In genomic region chr2:199911877-199912161, GRCh38 we compare ENCODE assay signal across 8 cellular contexts. TPM values are rescaled to one million over a fixed set of nuclear protein-coding genes. Genes with fewer than 3 reads are reported as not detected.
DNase-seq lines count a peak whose midpoint lies in the region; TF ChIP-seq lines count a peak whose summit lies in the region.

No MANE protein-coding gene starts in this region.

- TF ChIP-seq CTCF in right atrium auricular region (IDR thresholded peaks at IDR 0.05): no peak

- H3K4me1 ChIP-seq in right atrium auricular region: peaks cover 0 to 26% of the 10 kb centered on the region in 2 donors

- peaks cover 30% of the 10 kb centered on the region for H3K4me1 Mint-ChIP-seq in activated CD4-positive, alpha-beta memory T cell treated with anti-CD3 and anti-CD28 coated beads for 36 hours (ENCODE audit: low read depth)

- intact Hi-C loops in activated CD4-positive, alpha-beta memory T cell treated with anti-CD3 and anti-CD28 coated beads for 36 hours (cut with micrococcal nuclease): loop anchor here (1.0 to 2.0 kb wide), 4 partner anchors 17 to 1539 kb away; partner anchors contain the start of genes FTCDNL1, MAIP1, STRADB and TRAK2

- no peak for DNase-seq in H7
- no peak for DNase-seq in activated CD4-positive, alpha-beta memory T cell treated with anti-CD3 and anti-CD28 coated beads for 36 hours
- no peak for DNase-seq in right atrium auricular region (ENCODE audit: low spot score)
- DNase-seq in NCI-H146 (lab: John Stamatoyannopoulos, UW): no peak
- DNase-seq in kidney tubule cell (ENCODE audit: low spot score): no peak
- no peak for DNase-seq in NCI-H2081 treated with DMSO at 0.1 percent for 48 hours (lab: John Stamatoyannopoulos, UW)
- no peak for DNase-seq in NOMO-1 (lab: John Stamatoyannopoulos, UW; ENCODE audit: unreplicated experiment in 2 of 2)

- peaks cover 22% of the 10 kb centered on the region for H3K36me3 Mint-ChIP-seq in activated CD4-positive, alpha-beta memory T cell treated with anti-CD3 and anti-CD28 coated beads for 36 hours

- H3K27me3 Mint-ChIP-seq in activated CD4-positive, alpha-beta memory T cell treated with anti-CD3 and anti-CD28 coated beads for 36 hours: no peaks in the 10 kb centered on the region

- H3K27ac ChIP-seq in right atrium auricular region (peak overlapping the region; percentile 98 to 99), skin epidermis (peak overlapping the region; percentile 81 to 99 (median 94))

- H3K4me3 ChIP-seq in H7 (ENCODE audit: insufficient read depth, low read depth, low read length) (peak overlapping the region; percentile 97), right atrium auricular region (peak overlapping the region; percentile 92 to 96), skin epidermis (peak overlapping the region; percentile 68 to 99 (median 81))

- CTCF ChIA-PET in activated CD4-positive, alpha-beta memory T cell treated with anti-CD3 and anti-CD28 coated beads for 36 hours (lab: Charles Lee): no interaction called here

- peak overlapping the region; percentile 77 for H3K27ac Mint-ChIP-seq in activated CD4-positive, alpha-beta memory T cell treated with anti-CD3 and anti-CD28 coated beads for 36 hours

- no peaks in the 10 kb centered on the region for H3K9me3 ChIP-seq in right atrium auricular region

- H3K36me3 ChIP-seq in H7 (replicated peaks; ENCODE audit: control insufficient read depth, insufficient read depth, low read length) (peaks cover 10% of the 10 kb centered on the region), right atrium auricular region (peaks cover 3% of the 10 kb centered on the region)

- POLR2A ChIA-PET in activated CD4-positive, alpha-beta memory T cell treated with anti-CD3 and anti-CD28 coated beads for 36 hours (lab: Charles Lee): no interaction called here

- peak overlapping the region; percentile 88 for H3K4me3 Mint-ChIP-seq in activated CD4-positive, alpha-beta memory T cell treated with anti-CD3 and anti-CD28 coated beads for 36 hours

- no peaks in the 10 kb centered on the region for H3K27me3 ChIP-seq in H7 (ENCODE audit: control insufficient read depth, insufficient read depth, low read length)
- no peaks in the 10 kb centered on the region for H3K27me3 ChIP-seq in right atrium auricular region

- peaks cover 7% of the 10 kb centered on the region for H3K9me3 Mint-ChIP-seq in activated CD4-positive, alpha-beta memory T cell treated with anti-CD3 and anti-CD28 coated beads for 36 hours

RNA-seq across cellular contexts. Expression of gene C2orf69, which starts 0.7 kb away (rescaled TPM):
- 20.2 and 21.6 TPM in 2 replicates for total RNA-seq in H7 (2014; rRNA removed; shearing (Covaris generic))
- total RNA-seq in activated CD4-positive, alpha-beta memory T cell treated with anti-CD3 and anti-CD28 coated beads for 36 hours: 10 to 100 TPM; 17.9 to 18.9 TPM
- 1 to 10 TPM; 8.0 to 9.5 TPM for total RNA-seq in right atrium auricular region

RNA-seq across cellular contexts. Expression of gene TYW5, which starts 43.5 kb away (rescaled TPM):
- total RNA-seq in H7 (2014; rRNA removed; shearing (Covaris generic)): 10.3 and 16.2 TPM in 2 replicates
- 1 to 10 TPM; 8.9 to 9.8 TPM for total RNA-seq in activated CD4-positive, alpha-beta memory T cell treated with anti-CD3 and anti-CD28 coated beads for 36 hours
- total RNA-seq in right atrium auricular region: 1 to 10 TPM; 1.9 to 3.3 TPM

RNA-seq across cellular contexts. Expression of gene MAIP1, which starts 43.6 kb away (rescaled TPM):
- 65.5 and 77.8 TPM in 2 replicates for total RNA-seq in H7 (2014; rRNA removed; shearing (Covaris generic))
- 10 to 100 TPM; 26.0 to 29.3 TPM for total RNA-seq in activated CD4-positive, alpha-beta memory T cell treated with anti-CD3 and anti-CD28 coated beads for 36 hours
- total RNA-seq in right atrium auricular region: 10 to 100 TPM; 11.0 to 18.2 TPM
